ENCODE assay signal across 2 cellular contexts in the genomic region with DNA sequence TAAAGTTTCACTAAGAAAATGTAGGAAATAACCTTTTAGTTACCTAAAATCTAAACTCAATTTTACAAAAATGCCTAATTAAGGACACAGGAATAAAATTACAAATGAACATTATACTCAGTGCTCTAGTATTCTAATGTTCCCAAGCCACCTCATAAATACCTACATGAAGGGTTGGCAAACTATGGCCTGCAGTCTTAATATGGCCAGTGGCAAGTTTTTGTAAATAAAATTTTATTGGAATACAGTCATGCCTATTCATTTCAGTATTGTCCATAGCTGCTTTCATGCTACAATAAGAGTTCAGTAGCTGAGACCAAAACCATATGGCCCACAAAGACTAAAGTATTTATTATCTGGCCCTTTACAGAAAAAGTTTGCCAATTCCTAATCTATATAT.
TF ChIP-seq lines count a peak whose summit lies in the region.

No MANE protein-coding gene starts in this region.

TF ChIP-seq in K562, 482 proteins besides CTCF, POLR2A, EP300 and RAD21:
- no peak for TF ChIP-seq GTF2F1 (IDR thresholded peaks at IDR 0.05; ENCODE audit: low read depth, low read length)
- TF ChIP-seq HNRNPH1 (optimal IDR thresholded peaks at IDR 0.05; ENCODE audit: low read depth, low read length): peak; percentile 52
- no peak for TF ChIP-seq FOXJ2 (tag; IDR thresholded peaks at IDR 0.05)
- TF ChIP-seq POLR3A (IDR thresholded peaks at IDR 0.05; ENCODE audit: borderline replicate concordance, extremely low read depth, insufficient read depth, insufficient read length): no peak

TF ChIP-seq in GM12891, 5 proteins besides CTCF, POLR2A, EP300 and RAD21:
- TF ChIP-seq PAX5 (IDR thresholded peaks at IDR 0.05; ENCODE audit: insufficient read depth, low read length, severe bottlenecking) (no peak), POLR2AphosphoS5 (IDR thresholded peaks at IDR 0.05; ENCODE audit: low read depth, low read length) (no peak), TAF1 (IDR thresholded peaks at IDR 0.05; ENCODE audit: low read depth, low read length) (no peak), SPI1 (IDR thresholded peaks at IDR 0.05; ENCODE audit: low read depth, low read length) (no peak), POU2F2 (IDR thresholded peaks at IDR 0.05; ENCODE audit: low read depth, low read length) (no peak)
TF ChIP-seq in GM12891: peak in this region for 0.
